8 cellular contexts compared by ENCODE assay signal in genomic region chr16:66427871-66428681, GRCh38. TPM values are rescaled to one million over a fixed set of nuclear protein-coding genes. Genes with fewer than 3 reads are reported as not detected.
DNase-seq lines count a peak whose midpoint lies in the region; ATAC-seq and TF ChIP-seq lines count a peak whose summit lies in the region.

No MANE protein-coding gene starts in this region.

- H3K4me2 ChIP-seq in mammary epithelial cell (ENCODE audit: insufficient read depth, low read depth, low read length) = peak overlapping the region; percentile 72

- H3K9me3 ChIP-seq in mammary epithelial cell (replicated peaks; ENCODE audit: insufficient read depth, low read length) = no peaks in the 10 kb centered on the region

- H3K27ac Mint-ChIP-seq in stimulated activated naive B cell treated with anti-CD40 and anti-IgM and Interleukin-4, amounts not matched to agents 10 μg/mL and 1 μg/mL and 100 μg/mL, for 72 hours = no peak overlapping the region

- intact Hi-C loops in mammary epithelial cell (cut with micrococcal nuclease) = loop anchor here (5.0 kb wide), 1 partner anchor 34 kb away; no protein-coding TSS in a partner anchor
- intact Hi-C loops in left colon (cut with DNase I, micrococcal nuclease) = no loop called here

- no peak overlapping the region for H3K27ac ChIP-seq in mammary epithelial cell (ENCODE audit: insufficient read depth, low read depth, low read length)

- H3K27me3 ChIP-seq in mammary epithelial cell (ENCODE audit: insufficient read depth, low read length) = peaks cover 9% of the 10 kb centered on the region

- WGBS in mammary epithelial cell (ENCODE audit: low coverage, missing lambda C conversion rate) = 87% methylated on average over 16 of the region's 40 CpGs

- H3K4me1 ChIP-seq in mammary epithelial cell (ENCODE audit: insufficient read depth, low read length) = peaks cover 10% of the 10 kb centered on the region

- H4K20me1 ChIP-seq in mammary epithelial cell (ENCODE audit: insufficient read depth, low read length) = no peaks in the 10 kb centered on the region

- ATAC-seq in left colon = peak; percentile 59
- peak; percentile 51 to 62 for ATAC-seq in stimulated activated naive B cell treated with anti-CD40 and anti-IgM and Interleukin-4, amounts not matched to agents 10 μg/mL and 1 μg/mL and 100 μg/mL, for 72 hours (replicated peaks)
- no peak for ATAC-seq in GM18505 (IDR thresholded peaks at IDR 0.05; ENCODE audit: unreplicated experiment)
- ATAC-seq in HG03457 (IDR thresholded peaks at IDR 0.05; ENCODE audit: unreplicated experiment) = no peak

- no TSS peak for BruUV-seq in mammary epithelial cell (replicated peaks; lab: Mats Ljungman, UMichigan)

- peak overlapping the region; percentile 71 for H2AFZ ChIP-seq in mammary epithelial cell (ENCODE audit: low read depth, low read length)

- peaks cover 0 to 1% of the 10 kb centered on the region in 2 donors for H3K36me3 Mint-ChIP-seq in stimulated activated naive B cell treated with anti-CD40 and anti-IgM and Interleukin-4, amounts not matched to agents 10 μg/mL and 1 μg/mL and 100 μg/mL, for 72 hours

- dilution Hi-C loops in mammary epithelial cell (cut with HindIII; ENCODE audit: low sequenced_read_pairs) = no loop called here

- CTCF ChIA-PET in mammary epithelial cell (lab: Charles Lee; ENCODE audit: low non-redundant PET) = no interaction called here

- TF ChIP-seq CTCF in mammary epithelial cell (conservative IDR thresholded peaks at IDR 0.05 in 1 of 2, IDR thresholded peaks at IDR 0.05 in 1 of 2; ENCODE audit: extremely low read depth in 1 of 2, insufficient read depth in 1 of 2, low read depth in 1 of 2, low read length in 2 of 2) = no peak

- no peaks in the 10 kb centered on the region for H3K36me3 ChIP-seq in mammary epithelial cell (ENCODE audit: insufficient read depth, low read length)

- H3K27me3 Mint-ChIP-seq in stimulated activated naive B cell treated with anti-CD40 and anti-IgM and Interleukin-4, amounts not matched to agents 10 μg/mL and 1 μg/mL and 100 μg/mL, for 72 hours = peaks cover 62 to 82% of the 10 kb centered on the region in 2 donors

- H3K79me2 ChIP-seq in mammary epithelial cell (ENCODE audit: insufficient read depth, low read length) = no peaks in the 10 kb centered on the region

- in situ Hi-C loops in mammary epithelial cell (cut with MboI; ENCODE audit: low sequenced_read_pairs in 2 of 2) = no loop called here

- no peak overlapping the region for H3K9ac ChIP-seq in mammary epithelial cell (ENCODE audit: insufficient read depth, low read length)

- H3K4me3 Mint-ChIP-seq in stimulated activated naive B cell treated with anti-CD40 and anti-IgM and Interleukin-4, amounts not matched to agents 10 μg/mL and 1 μg/mL and 100 μg/mL, for 72 hours = peak overlapping the region in 1 of 2 donors; percentile 35

- H3K4me1 Mint-ChIP-seq in stimulated activated naive B cell treated with anti-CD40 and anti-IgM and Interleukin-4, amounts not matched to agents 10 μg/mL and 1 μg/mL and 100 μg/mL, for 72 hours = peaks cover 2 to 6% of the 10 kb centered on the region in 2 donors

- DNase-seq in NCI-H2227 (lab: John Stamatoyannopoulos, UW; ENCODE audit: unreplicated experiment) (peak; percentile 3), NCI-H2227 treated with DMSO at 0.1 percent for 48 hours (lab: John Stamatoyannopoulos, UW) (no peak), mammary epithelial cell (no peak), left colon (no peak), amniotic stem cell (lab: John Stamatoyannopoulos, UW) (no peak)
- no peak for DNase-seq in stimulated activated naive B cell treated with anti-CD40 and anti-IgM and Interleukin-4, amounts not matched to agents 10 μg/mL and 1 μg/mL and 100 μg/mL, for 72 hours

- TF ChIP-seq POLR2A in GM18505 (IDR thresholded peaks at IDR 0.05; ENCODE audit: borderline replicate concordance, extremely low read depth, insufficient read depth, insufficient read length) = no peak

- no peaks in the 10 kb centered on the region for H3K9me3 Mint-ChIP-seq in stimulated activated naive B cell treated with anti-CD40 and anti-IgM and Interleukin-4, amounts not matched to agents 10 μg/mL and 1 μg/mL and 100 μg/mL, for 72 hours

- peak overlapping the region in 2 of 3 experiments; percentile 37 to 41 for H3K4me3 ChIP-seq in mammary epithelial cell (replicated peaks in 1 of 3; ENCODE audit: insufficient read depth in 1 of 3, low read depth in 2 of 3, low read length in 3 of 3)

RNA-seq across cellular contexts. Expression of gene BEAN1, which starts 1.0 kb away (rescaled TPM):
- total RNA-seq in mammary epithelial cell (1 to 10 TPM; 1.3 to 1.9 TPM), left colon (not detected)
- polyA plus RNA-seq in mammary epithelial cell = 0.61 TPM
- polyA minus RNA-seq in mammary epithelial cell = not detected

Comparison
In these comparisons a context has a peak if more than half of its experiments do, and no peak if none do; other contexts are left out.
1. ATAC-seq: peak in left colon (single experiment) and stimulated activated naive B cell treated with anti-CD40 and anti-IgM and Interleukin-4, amounts not matched to agents 10 μg/mL and 1 μg/mL and 100 μg/mL, for 72 hours (2 of 2); none in GM18505 (single experiment) and HG03457 (single experiment).